18 cellular contexts compared by ENCODE assay signal in genomic region chr6:34110610-34111009, GRCh38. TPM values are rescaled to one million over a fixed set of nuclear protein-coding genes. Genes with fewer than 3 reads are reported as not detected.
A peak's percentile ranks its signal among the peaks of the same experiment; 100 is the strongest.
DNase-seq lines count a peak whose midpoint lies in the region; TF ChIP-seq lines count a peak whose summit lies in the region.
"Had no signal": no experiment of that assay in that cellular context is flagged by ENCODE, and none has a peak within 500 bp of the region (broad histone marks: within the 10 kb centered on the region; RNA-seq: fewer than 3 reads in every experiment).

No MANE protein-coding gene starts in this region.

- H3K4me1 ChIP-seq in BE2C = no peaks in the 10 kb centered on the region; the same call in 1 of the 2 replicates

- no peak overlapping the region for H3K4me3 ChIP-seq in BE2C (ENCODE audit: low read depth, low read length)
- H3K4me3 ChIP-seq: GM12878, K562, SK-N-MC had no signal

- DNase-seq in BE2C = peak; percentile 39
- DNase-seq in COR-L47 (lab: John Stamatoyannopoulos, UW) = peak; percentile 46
- peak; percentile 84 for DNase-seq in NCI-H2171 treated with DMSO at 0.1 percent for 48 hours (lab: John Stamatoyannopoulos, UW)
- peak; percentile 89 for DNase-seq in cerebellum (ENCODE audit: low spot score)
- no peak for DNase-seq in occipital lobe (lab: John Stamatoyannopoulos, UW)
- DNase-seq in NCI-H2196 treated with DMSO at 0.1 percent for 48 hours (lab: John Stamatoyannopoulos, UW; ENCODE audit: unreplicated experiment) = no peak
- no peak for DNase-seq in AML-193 (lab: John Stamatoyannopoulos, UW)
- DNase-seq: DMS153, H9, NCI-H1436 treated with DMSO at 0.1 percent for 48 hours, NCI-H2081, NCI-H82, OCI-M1, SHP77 had no signal

- no peaks in the 10 kb centered on the region for H3K36me3 ChIP-seq in BE2C

- H3K9me3 ChIP-seq in BE2C = no peaks in the 10 kb centered on the region

- TF ChIP-seq CTCF in BE2C (IDR thresholded peaks at IDR 0.05; ENCODE audit: low read depth, low read length) = no peak

- H3K27me3 ChIP-seq in BE2C = no peaks in the 10 kb centered on the region

RNA-seq across cellular contexts. Expression of gene GRM4, which starts 35.3 kb away (rescaled TPM):
- 0.79 TPM for polyA plus RNA-seq in BE2C (2012; ENCODE audit: insufficient read depth, insufficient read length, low read depth)
- total RNA-seq in cerebellum = 28.3 TPM
- total RNA-seq in occipital lobe = 0.94 TPM
- total RNA-seq: T-helper 2 cell treated with Interferon-gamma antibody and Interleukin-4, amounts not matched to agents 100 ng/mL and 5 ng/mL, for 36 hours had no signal
- polyA plus RNA-seq: K562 had no signal

Comparison
In these comparisons a context has a peak if more than half of its experiments do, and no peak if none do; other contexts are left out.
1. DNase-seq: peak in BE2C (single experiment), COR-L47 (single experiment), NCI-H2171 treated with DMSO at 0.1 percent for 48 hours (single experiment) and cerebellum (single experiment); none in occipital lobe (single experiment), NCI-H2196 treated with DMSO at 0.1 percent for 48 hours (single experiment) and AML-193 (0 of 2).
2. RNA of gene GRM4, which starts 35.3 kb away (total RNA-seq): 28.3 TPM in cerebellum (single experiment); 0.94 TPM in occipital lobe (single experiment); every median in the first group is over 10 times any median in the second.